In genomic region chr20:61486198-61486597, GRCh38 we compare ENCODE assay signal across 30 cellular contexts.
"Had no signal": no experiment of that assay in that cellular context is flagged by ENCODE, and none has a peak within 500 bp of the region (broad histone marks: within the 10 kb centered on the region; RNA-seq: fewer than 3 reads in every experiment).

No MANE protein-coding gene starts in this region.

- H3K9me3 Mint-ChIP-seq: mesothelial cell of epicardium; natural killer cell treated with Interleukin-12 subunit alpha and Interleukin-12 subunit beta and Interleukin-15 and Interleukin-18, amount 100 ng/mL, for 72 hours; stimulated activated naive B cell treated with anti-CD40 and anti-IgM and Interleukin-4, amounts not matched to agents 10 μg/mL and 1 μg/mL and 100 μg/mL, for 72 hours had no signal

- H3K4me1 Mint-ChIP-seq: mesothelial cell of epicardium; naive thymus-derived CD4-positive, alpha-beta T cell; stimulated activated naive B cell treated with anti-CD40 and anti-IgM and Interleukin-4, amounts not matched to agents 10 μg/mL and 1 μg/mL and 100 μg/mL, for 72 hours had no signal

- H3K9me3 ChIP-seq: lower lobe of right lung, mucosa of descending colon, pancreas, psoas muscle, testis, thyroid gland, transverse colon, upper lobe of left lung had no signal

- H3K27ac Mint-ChIP-seq: mesothelial cell of epicardium; naive thymus-derived CD4-positive, alpha-beta T cell; natural killer cell treated with Interleukin-12 subunit alpha and Interleukin-12 subunit beta and Interleukin-15 and Interleukin-18, amount 100 ng/mL, for 72 hours; stimulated activated naive B cell treated with anti-CD40 and anti-IgM and Interleukin-4, amounts not matched to agents 10 μg/mL and 1 μg/mL and 100 μg/mL, for 72 hours had no signal

- FAIRE-seq: keratinocyte, pancreas had no signal

- H3K36me3 ChIP-seq: left lung, lower lobe of right lung, pancreas, stomach, thyroid gland, transverse colon, upper lobe of left lung had no signal

- H3K27me3 ChIP-seq: pancreas, testis, thyroid gland, transverse colon, upper lobe of left lung had no signal

- ATAC-seq: left cardiac atrium; left lung; lower lobe of right lung; mucosa of descending colon; naive thymus-derived CD4-positive, alpha-beta T cell; pancreas; psoas muscle; sciatic nerve; stimulated activated naive B cell treated with anti-CD40 and anti-IgM and Interleukin-4, amounts not matched to agents 10 μg/mL and 1 μg/mL and 100 μg/mL, for 72 hours; stimulated activated naive CD8-positive, alpha-beta T cell treated with anti-CD3 and anti-CD28 coated beads, Interleukin-15, Interleukin-2, amounts not matched to agents 100 U/mL and 50 U/mL, for 24 hours had no signal

- H3K27ac ChIP-seq: left lung, lower lobe of right lung, pancreas, psoas muscle, skin epidermis, stomach, testis, thyroid gland, transverse colon, upper lobe of left lung had no signal

- H3K4me1 ChIP-seq: left lung, lower lobe of right lung, pancreas, psoas muscle, stomach, testis, thyroid gland, transverse colon, upper lobe of left lung had no signal

- H3K4me3 Mint-ChIP-seq: mesothelial cell of epicardium; naive thymus-derived CD4-positive, alpha-beta T cell; natural killer cell treated with Interleukin-12 subunit alpha and Interleukin-12 subunit beta and Interleukin-15 and Interleukin-18, amount 100 ng/mL, for 72 hours; stimulated activated naive B cell treated with anti-CD40 and anti-IgM and Interleukin-4, amounts not matched to agents 10 μg/mL and 1 μg/mL and 100 μg/mL, for 72 hours had no signal

- H3K27me3 Mint-ChIP-seq: natural killer cell treated with Interleukin-12 subunit alpha and Interleukin-12 subunit beta and Interleukin-15 and Interleukin-18, amount 100 ng/mL, for 72 hours; stimulated activated naive B cell treated with anti-CD40 and anti-IgM and Interleukin-4, amounts not matched to agents 10 μg/mL and 1 μg/mL and 100 μg/mL, for 72 hours had no signal

- DNase-seq: head of caudate nucleus; hippocampal formation; kidney glomerular epithelial cell; left cardiac atrium; left lung; lower lobe of right lung; mammary epithelial cell; mesenchymal stem cell; mucosa of descending colon; naive thymus-derived CD4-positive, alpha-beta T cell; nucleus accumbens; pancreas; posterior cingulate gyrus; psoas muscle; stimulated activated CD4-positive, alpha-beta T cell treated with anti-CD3 and anti-CD28 coated beads, Interleukin-12 subunit alpha, Interleukin-12 subunit beta, amount 100 ng/mL, for 4 hours; stimulated activated CD4-positive, alpha-beta T cell treated with anti-CD3 and anti-CD28 coated beads, Interleukin-15, amount 100 ng/mL, for 24 hours; stimulated activated CD4-positive, alpha-beta T cell treated with anti-CD3 and anti-CD28 coated beads, Interleukin-2, amount 100 ng/mL, for 24 hours; stimulated activated CD4-positive, alpha-beta T cell treated with anti-CD3 and anti-CD28 coated beads, Interleukin-4, amount 100 ng/mL, for 1 hour; stimulated activated naive B cell treated with anti-CD40 and anti-IgM and Interleukin-4, amounts not matched to agents 10 μg/mL and 1 μg/mL and 100 μg/mL, for 72 hours; stimulated activated naive CD8-positive, alpha-beta T cell treated with anti-CD3 and anti-CD28 coated beads, Interleukin-15, Interleukin-2, amounts not matched to agents 100 U/mL and 50 U/mL, for 24 hours; stomach; testis; thyroid gland; transverse colon; upper lobe of left lung had no signal

- H3K4me3 ChIP-seq: left lung, lower lobe of right lung, mucosa of descending colon, pancreas, psoas muscle, skin epidermis, stomach, testis, thyroid gland, transverse colon, upper lobe of left lung had no signal

- H3K36me3 Mint-ChIP-seq: mesothelial cell of epicardium; naive thymus-derived CD4-positive, alpha-beta T cell; natural killer cell treated with Interleukin-12 subunit alpha and Interleukin-12 subunit beta and Interleukin-15 and Interleukin-18, amount 100 ng/mL, for 72 hours; stimulated activated naive B cell treated with anti-CD40 and anti-IgM and Interleukin-4, amounts not matched to agents 10 μg/mL and 1 μg/mL and 100 μg/mL, for 72 hours had no signal
